Comparison of ENCODE assay signal across 8 cellular contexts in the genomic region with DNA sequence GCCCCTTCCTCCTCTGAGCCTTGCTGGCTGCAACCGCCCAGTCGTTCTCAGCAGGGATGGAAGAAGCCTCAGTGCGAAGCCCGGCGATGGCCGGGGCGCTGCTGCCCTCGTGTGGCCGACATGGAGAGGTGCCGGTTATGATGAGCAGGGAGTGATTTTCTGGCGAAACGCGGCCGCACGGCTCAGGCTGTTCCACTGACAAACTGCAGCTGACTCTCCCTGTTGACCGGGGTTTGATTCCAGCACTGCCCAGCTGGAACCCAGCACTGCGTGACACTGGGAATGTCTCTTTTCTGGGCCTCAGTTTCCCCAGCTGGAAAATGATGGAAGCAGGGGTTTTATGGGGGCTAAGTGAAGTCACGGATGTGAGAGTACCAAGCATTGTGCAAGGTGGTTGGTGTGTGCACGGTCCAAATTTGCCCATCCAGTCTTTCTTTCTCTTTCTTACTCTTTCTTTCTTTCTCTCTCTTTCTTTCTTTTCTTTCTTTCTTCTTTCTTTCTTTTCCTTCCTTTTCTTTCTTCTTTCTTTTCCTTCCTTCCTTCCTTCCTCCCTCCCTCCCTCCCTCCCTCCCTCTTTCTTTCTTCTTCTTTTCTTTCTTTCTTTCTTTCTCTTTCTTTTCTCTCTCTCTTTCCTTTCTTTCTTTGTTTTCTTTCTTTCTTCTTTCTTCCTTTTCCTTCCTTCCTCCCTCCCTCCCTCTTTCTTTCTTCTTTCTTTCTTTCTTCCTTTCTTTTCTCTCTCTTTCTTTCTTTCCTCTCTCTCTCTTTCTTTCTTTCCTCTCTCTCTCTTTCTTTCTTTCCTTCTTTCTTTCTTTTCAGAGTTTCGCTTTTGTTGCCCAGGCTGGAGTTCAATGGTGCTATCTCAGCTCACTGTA. TPM values are rescaled to one million over a fixed set of nuclear protein-coding genes. Genes with fewer than 3 reads are reported as not detected.
DNase-seq lines count a peak whose midpoint lies in the region; ATAC-seq, FAIRE-seq and TF ChIP-seq lines count a peak whose summit lies in the region.

No MANE protein-coding gene starts in this region.

- H3K4me2 ChIP-seq in neural progenitor cell = peak overlapping the region; percentile 49

- H3K79me2 ChIP-seq in neural progenitor cell (ENCODE audit: low read depth) = no peaks in the 10 kb centered on the region

- peaks cover 26% of the 10 kb centered on the region for H3K27me3 ChIP-seq in neural progenitor cell

- peaks cover 28% of the 10 kb centered on the region for H3K4me1 Mint-ChIP-seq in neural progenitor cell
- peaks cover 10% of the 10 kb centered on the region for H3K4me1 Mint-ChIP-seq in stimulated activated naive CD8-positive, alpha-beta T cell treated with anti-CD3 and anti-CD28 coated beads, Interleukin-15, amount 100 ng/mL, for 72 hours

- peak; percentile 93 for ATAC-seq in stimulated activated naive CD8-positive, alpha-beta T cell treated with anti-CD3 and anti-CD28 coated beads, Interleukin-15, amount 100 ng/mL, for 72 hours
- ATAC-seq in GM21529 (IDR thresholded peaks at IDR 0.05; ENCODE audit: unreplicated experiment) = no peak

- H2AFZ ChIP-seq in neural progenitor cell (replicated peaks) = peak overlapping the region; percentile 91

- H3F3A ChIP-seq in neural progenitor cell (ENCODE audit: low read depth) = no peaks in the 10 kb centered on the region

- no peaks in the 10 kb centered on the region for H4K20me1 ChIP-seq in neural progenitor cell (ENCODE audit: low read depth)

- H3K27ac Mint-ChIP-seq in neural progenitor cell = no peak overlapping the region
- H3K27ac Mint-ChIP-seq in stimulated activated naive CD8-positive, alpha-beta T cell treated with anti-CD3 and anti-CD28 coated beads, Interleukin-15, amount 100 ng/mL, for 72 hours = no peak overlapping the region

- peak; percentile 51 for DNase-seq in Jurkat, Clone E6-1 (ENCODE audit: low read depth, low spot score)
- DNase-seq in RPMI8226 (peak; percentile 86), fibroblast of pulmonary artery (ENCODE audit: low read depth) (peak; percentile 78), neural progenitor cell (ENCODE audit: low spot score) (peak; percentile 91)
- peak; percentile 52 to 58 for DNase-seq in activated T-helper 1 cell treated with anti-CD3 and anti-CD28 coated beads, Interleukin-2, amount 50 U/mL, for 16 hours (ENCODE audit: low read depth in 1 of 2, low spot score in 1 of 2)
- peak; percentile 68 to 71 for DNase-seq in stimulated activated naive CD8-positive, alpha-beta T cell treated with anti-CD3 and anti-CD28 coated beads, Interleukin-15, amount 100 ng/mL, for 72 hours

- FAIRE-seq in G401.6 (lab: Jason Lieb, UNC) = peak; percentile 79

- no peaks in the 10 kb centered on the region for H3K9me3 ChIP-seq in neural progenitor cell (ENCODE audit: low read depth)

- H3K4me3 ChIP-seq in Jurkat, Clone E6-1 (ENCODE audit: low read length) = no peak overlapping the region
- no peak overlapping the region for H3K4me3 ChIP-seq in fibroblast of pulmonary artery (replicated peaks; ENCODE audit: low read depth, low read length)
- H3K4me3 ChIP-seq in neural progenitor cell = no peak overlapping the region

- peaks cover 24% of the 10 kb centered on the region for H3K27me3 Mint-ChIP-seq in neural progenitor cell (ENCODE audit: insufficient read depth, low read depth)
- peaks cover 58% of the 10 kb centered on the region for H3K27me3 Mint-ChIP-seq in stimulated activated naive CD8-positive, alpha-beta T cell treated with anti-CD3 and anti-CD28 coated beads, Interleukin-15, amount 100 ng/mL, for 72 hours

- no peaks in the 10 kb centered on the region for H3K36me3 ChIP-seq in neural progenitor cell

- peaks cover 18% of the 10 kb centered on the region for H3K4me1 ChIP-seq in neural progenitor cell

- H3K27ac ChIP-seq in neural progenitor cell = no peak overlapping the region

- H3K4me3 Mint-ChIP-seq in neural progenitor cell = no peak overlapping the region
- H3K4me3 Mint-ChIP-seq in stimulated activated naive CD8-positive, alpha-beta T cell treated with anti-CD3 and anti-CD28 coated beads, Interleukin-15, amount 100 ng/mL, for 72 hours = no peak overlapping the region

- no peaks in the 10 kb centered on the region for H3K36me3 Mint-ChIP-seq in neural progenitor cell

- peak; percentile 92 for TF ChIP-seq CTCF in fibroblast of pulmonary artery (IDR thresholded peaks at IDR 0.05; ENCODE audit: low read length, missing control alignments)
- peak; percentile 92 for TF ChIP-seq CTCF in neural progenitor cell (IDR thresholded peaks at IDR 0.05)

- H3K9ac ChIP-seq in neural progenitor cell = no peak overlapping the region

- H3K9me3 Mint-ChIP-seq in neural progenitor cell = no peaks in the 10 kb centered on the region
- H3K9me3 Mint-ChIP-seq in stimulated activated naive CD8-positive, alpha-beta T cell treated with anti-CD3 and anti-CD28 coated beads, Interleukin-15, amount 100 ng/mL, for 72 hours = no peaks in the 10 kb centered on the region

RNA-seq across cellular contexts. Expression of a gene that starts 25.8 kb away (rescaled TPM):
- polyA plus RNA-seq in Jurkat, Clone E6-1 (2012; ENCODE audit: insufficient read depth, insufficient read length) = not detected
- total RNA-seq in neural progenitor cell (ENCODE audit: low replicate concordance) = 2.0 and 4.5 TPM in 2 replicates

RNA-seq across cellular contexts. Expression of a gene that starts 42.8 kb away (rescaled TPM):
- polyA plus RNA-seq in Jurkat, Clone E6-1 (2012; ENCODE audit: insufficient read depth, insufficient read length) = 1.6 TPM
- 25.9 and 35.3 TPM in 2 replicates for total RNA-seq in neural progenitor cell (ENCODE audit: low replicate concordance)
